20 cellular contexts compared by ENCODE assay signal in genomic region chr15:101386967-101387366, GRCh38.
"Had no signal": no experiment of that assay in that cellular context is flagged by ENCODE, and none has a peak within 500 bp of the region (broad histone marks: within the 10 kb centered on the region; RNA-seq: fewer than 3 reads in every experiment).

No MANE protein-coding gene starts in this region.

- H3K27me3 ChIP-seq: right atrium auricular region, sigmoid colon, testis, tibial artery had no signal

- H3K4me3 ChIP-seq: coronary artery, prostate gland, right atrium auricular region, sigmoid colon, testis, tibial artery had no signal

- H3K27ac ChIP-seq: coronary artery, parathyroid adenoma, prostate gland, right atrium auricular region, sigmoid colon, testis, tibial artery had no signal

- ATAC-seq: effector memory CD8-positive, alpha-beta T cell; naive thymus-derived CD4-positive, alpha-beta T cell; stimulated activated memory B cell treated with anti-CD40 and anti-IgM and Interleukin-4, amounts not matched to agents 10 μg/mL and 1 μg/mL and 100 μg/mL, for 72 hours; stimulated activated naive CD8-positive, alpha-beta T cell treated with anti-CD3 and anti-CD28 coated beads, Interleukin-15, Interleukin-2, amounts not matched to agents 100 U/mL and 50 U/mL, for 24 hours had no signal

- H2AFZ ChIP-seq: parathyroid adenoma had no signal

- DNase-seq: dermis blood vessel endothelial cell; effector memory CD8-positive, alpha-beta T cell; erythroblast; hypothalamus; immature natural killer cell; islet precursor cell; mesendoderm; midbrain; naive thymus-derived CD4-positive, alpha-beta T cell; sigmoid colon; stimulated activated CD4-positive, alpha-beta T cell treated with anti-CD3 and anti-CD28 coated beads, Interleukin-4, amount 100 ng/mL, for 4 hours; stimulated activated naive CD8-positive, alpha-beta T cell treated with anti-CD3 and anti-CD28 coated beads, Interleukin-15, Interleukin-2, amounts not matched to agents 100 U/mL and 50 U/mL, for 24 hours; substantia nigra; testis had no signal

- H3K9ac ChIP-seq: parathyroid adenoma had no signal

- H3K9me3 ChIP-seq: prostate gland, right atrium auricular region, sigmoid colon, testis, tibial artery had no signal

- H3K36me3 ChIP-seq: prostate gland, right atrium auricular region, sigmoid colon, tibial artery had no signal

- H3K4me1 ChIP-seq: parathyroid adenoma, prostate gland, right atrium auricular region, sigmoid colon, testis had no signal
